9 cellular contexts compared by ENCODE assay signal in genomic region chr5:50501510-50502209, GRCh38.
DNase-seq lines count a peak whose midpoint lies in the region; ATAC-seq, FAIRE-seq and TF ChIP-seq lines count a peak whose summit lies in the region.
"Had no signal": no experiment of that assay in that cellular context is flagged by ENCODE, and none has a peak within 500 bp of the region (broad histone marks: within the 10 kb centered on the region; RNA-seq: fewer than 3 reads in every experiment).

No MANE protein-coding gene starts in this region.

- TF ChIP-seq CTCF in RWPE1 (conservative IDR thresholded peaks at IDR 0.05; ENCODE audit: low read depth) = no peak

- H3K27me3 ChIP-seq in effector memory CD4-positive, alpha-beta T cell (replicated peaks; ENCODE audit: control insufficient read depth, insufficient read depth, low read length, poor library complexity, severe bottlenecking) = no peaks in the 10 kb centered on the region

- peaks cover 4% of the 10 kb centered on the region for H3K4me1 ChIP-seq in effector memory CD4-positive, alpha-beta T cell (ENCODE audit: control insufficient read depth, insufficient read depth, low read length, poor library complexity, severe bottlenecking)

- DNase-seq in GM12891 (ENCODE audit: insufficient read length, low spot score) = no peak
- no peak for DNase-seq in effector memory CD4-positive, alpha-beta T cell
- no peak for DNase-seq in RWPE1 (ENCODE audit: low spot score)
- DNase-seq in left cardiac atrium = no peak
- no peak for DNase-seq in islet precursor cell
- DNase-seq in inferior parietal cortex (ENCODE audit: extremely low spot score) = no peak
- DNase-seq: stimulated activated CD4-positive, alpha-beta T cell treated with anti-CD3 and anti-CD28 coated beads, Interleukin-15, amount 100 ng/mL, for 24 hours had no signal

- ATAC-seq in GM21515 (IDR thresholded peaks at IDR 0.05; ENCODE audit: unreplicated experiment) (peak; percentile 99), HG03571 (IDR thresholded peaks at IDR 0.05; ENCODE audit: unreplicated experiment) (peak; percentile 98), left cardiac atrium (no peak)

- no peaks in the 10 kb centered on the region for H3K36me3 ChIP-seq in effector memory CD4-positive, alpha-beta T cell (ENCODE audit: control insufficient read depth, insufficient read depth, low read length)

- H3K4me3 ChIP-seq in effector memory CD4-positive, alpha-beta T cell (ENCODE audit: insufficient read depth, low read depth, low read length, poor library complexity, severe bottlenecking) = peak overlapping the region; percentile 22

- no peak overlapping the region for H3K27ac ChIP-seq in effector memory CD4-positive, alpha-beta T cell (ENCODE audit: insufficient read depth, low read length, poor library complexity, severe bottlenecking)
- no peak overlapping the region for H3K27ac ChIP-seq in RWPE1

- POLR2A ChIA-PET in RWPE1 (lab: Yijun Ruan, JAX; ENCODE audit: low non-redundant PET) = no interaction called here

- peak; percentile 71 for FAIRE-seq in GM12891 (lab: Jason Lieb, UNC)

- TF ChIP-seq POLR2A in GM12891 (IDR thresholded peaks at IDR 0.05; ENCODE audit: low read depth, low read length) = no peak

- H3K9me3 ChIP-seq in effector memory CD4-positive, alpha-beta T cell (ENCODE audit: control insufficient read depth, low read length) = no peaks in the 10 kb centered on the region

- intact Hi-C loops in left cardiac atrium (cut with DNase I) = no loop called here

- CTCF ChIA-PET in RWPE1 (lab: Yijun Ruan, JAX) = no interaction called here

TF ChIP-seq in GM12891, 5 proteins besides CTCF, POLR2A, EP300 and RAD21:
- TF ChIP-seq POU2F2 (IDR thresholded peaks at IDR 0.05; ENCODE audit: low read depth, low read length) = no peak
- TF ChIP-seq TAF1 (IDR thresholded peaks at IDR 0.05; ENCODE audit: low read depth, low read length) = no peak
- TF ChIP-seq POLR2AphosphoS5 (IDR thresholded peaks at IDR 0.05; ENCODE audit: low read depth, low read length) = no peak
- TF ChIP-seq SPI1 (IDR thresholded peaks at IDR 0.05; ENCODE audit: low read depth, low read length) = peak; percentile 89
- no peak for TF ChIP-seq PAX5 (IDR thresholded peaks at IDR 0.05; ENCODE audit: insufficient read depth, low read length, severe bottlenecking)
TF ChIP-seq in GM12891: peak in this region for 1.

Comparison
In these comparisons a context has a peak if more than half of its experiments do, and no peak if none do; other contexts are left out.
1. ATAC-seq: peak in GM21515 (single experiment) and HG03571 (single experiment); none in left cardiac atrium (0 of 2).